In the genomic region with DNA sequence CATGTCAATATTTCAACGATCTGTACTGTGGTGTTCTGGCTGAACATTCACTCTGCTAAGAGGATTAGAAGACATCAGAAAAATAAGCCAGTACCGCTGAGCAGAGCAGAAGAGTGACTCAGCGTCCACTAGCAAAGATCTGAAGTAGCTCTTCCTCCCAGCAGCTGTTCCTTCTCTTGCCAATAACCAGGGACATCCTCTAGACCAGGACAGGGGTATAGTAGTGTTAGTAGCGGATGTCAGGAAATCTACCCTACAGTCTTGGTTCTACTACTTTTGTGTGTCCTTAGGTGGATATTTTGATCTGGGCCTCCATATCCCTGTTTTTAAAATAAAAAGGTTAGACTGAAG, we compare ENCODE assay signal across 11 cellular contexts.
DNase-seq lines count a peak whose midpoint lies in the region; ATAC-seq, FAIRE-seq and TF ChIP-seq lines count a peak whose summit lies in the region.
"Had no signal": no experiment of that assay in that cellular context is flagged by ENCODE, and none has a peak within 500 bp of the region (broad histone marks: within the 10 kb centered on the region; RNA-seq: fewer than 3 reads in every experiment).

No MANE protein-coding gene starts in this region.

- WGBS in gastroesophageal sphincter (ENCODE audit: low coverage in 1 of 2), 2 donors: 68 to 90% methylated on average over 3 to 4 of the region's 4 CpGs

- H3K4me3 Mint-ChIP-seq in Caco-2 (ENCODE audit: unreplicated experiment): no peak overlapping the region
- H3K4me3 Mint-ChIP-seq: natural killer cell had no signal

- no peak overlapping the region for H3K27ac Mint-ChIP-seq in Caco-2 (ENCODE audit: unreplicated experiment)

- intact Hi-C loops in Caco-2 (cut with micrococcal nuclease; ENCODE audit: unreplicated experiment): loop anchor here (2.0 to 10.0 kb wide), 3 partner anchors 208 to 334 kb away; no protein-coding TSS in a partner anchor

- no peaks in the 10 kb centered on the region for H3K9me3 Mint-ChIP-seq in Caco-2 (ENCODE audit: unreplicated experiment)
- H3K9me3 Mint-ChIP-seq: natural killer cell had no signal

- H3K27ac ChIP-seq in RWPE2 (ENCODE audit: poor library complexity, severe bottlenecking): peak overlapping the region; percentile 20
- H3K27ac ChIP-seq in gastroesophageal sphincter: no peak overlapping the region
- peak overlapping the region; percentile 14 for H3K27ac ChIP-seq in skeletal muscle tissue (ENCODE audit: low read depth, low read length)
- no peak overlapping the region for H3K27ac ChIP-seq in caudate nucleus (ENCODE audit: low read depth, low read length)
- H3K27ac ChIP-seq: tibial artery had no signal

- POLR2A ChIA-PET in Caco-2 (lab: Charles Lee): no interaction called here

- H3K27me3 ChIP-seq in RWPE2 (ENCODE audit: insufficient read depth, poor library complexity, severe bottlenecking): no peaks in the 10 kb centered on the region
- no peaks in the 10 kb centered on the region for H3K27me3 ChIP-seq in gastroesophageal sphincter
- no peaks in the 10 kb centered on the region for H3K27me3 ChIP-seq in skeletal muscle tissue (ENCODE audit: control insufficient read depth in 3 of 3, insufficient read depth in 3 of 3, low read length in 3 of 3)
- no peaks in the 10 kb centered on the region for H3K27me3 ChIP-seq in Caco-2 (replicated peaks; ENCODE audit: control insufficient read depth, insufficient read depth, low read length)
- H3K27me3 ChIP-seq: tibial artery had no signal

- H3K36me3 ChIP-seq in RWPE2 (ENCODE audit: low read depth): no peaks in the 10 kb centered on the region
- H3K36me3 ChIP-seq in gastroesophageal sphincter: no peaks in the 10 kb centered on the region
- no peaks in the 10 kb centered on the region for H3K36me3 ChIP-seq in skeletal muscle tissue (ENCODE audit: control insufficient read depth in 3 of 3, insufficient read depth in 3 of 3, low read length in 3 of 3)
- H3K36me3 ChIP-seq in Caco-2 (ENCODE audit: control insufficient read depth, insufficient read depth, low read length): no peaks in the 10 kb centered on the region
- H3K36me3 ChIP-seq: tibial artery had no signal

- ATAC-seq in RWPE2 (ENCODE audit: low read depth) (peak; percentile 53), gastroesophageal sphincter (peak; percentile 78)

- DNase-seq in NOMO-1 treated with DMSO at 0.1 percent for 48 hours (lab: John Stamatoyannopoulos, UW; ENCODE audit: unreplicated experiment) (peak; percentile 9), NOMO-1 treated with dmso at 0.1 percent for 144 hours (lab: John Stamatoyannopoulos, UW; ENCODE audit: unreplicated experiment) (no peak), RWPE2 (ENCODE audit: low spot score) (no peak), Caco-2 (no peak), caudate nucleus (lab: John Stamatoyannopoulos, UW) (no peak), GM19239 (ENCODE audit: insufficient read length, low spot score) (no peak)
- DNase-seq: natural killer cell had no signal

- H3K9me3 ChIP-seq in RWPE2 (ENCODE audit: severe bottlenecking) (no peaks in the 10 kb centered on the region), gastroesophageal sphincter (no peaks in the 10 kb centered on the region), skeletal muscle tissue (ENCODE audit: control insufficient read depth in 3 of 3, low read length in 3 of 3) (peaks cover 0 to 5% (median 0%) of the 10 kb centered on the region in 3 donors), Caco-2 (no peaks in the 10 kb centered on the region)
- H3K9me3 ChIP-seq: tibial artery had no signal

- FAIRE-seq in GM19239 (lab: Jason Lieb, UNC): no peak
- FAIRE-seq: A204.1 had no signal

- no peaks in the 10 kb centered on the region for H3K36me3 Mint-ChIP-seq in Caco-2 (ENCODE audit: insufficient read depth, unreplicated experiment)
- H3K36me3 Mint-ChIP-seq: natural killer cell had no signal

- BruUV-seq in Caco-2 (replicated peaks; lab: Mats Ljungman, UMichigan): no TSS peak

- H3K4me3 ChIP-seq in RWPE2 (ENCODE audit: severe bottlenecking) (no peak overlapping the region), gastroesophageal sphincter (no peak overlapping the region), skeletal muscle tissue (ENCODE audit: low read length in 3 of 3) (peak overlapping the region; percentile 13 to 48 (median 30)), Caco-2 (ENCODE audit: low read depth, low read length) (no peak overlapping the region)
- H3K4me3 ChIP-seq: tibial artery had no signal

- H3K9ac ChIP-seq in skeletal muscle tissue (ENCODE audit: low read depth in 1 of 3, low read length in 3 of 3): peak overlapping the region in 1 of 3 donors; percentile 0

- no peak for TF ChIP-seq CTCF in RWPE2 (IDR thresholded peaks at IDR 0.05; ENCODE audit: poor library complexity, severe bottlenecking)
- TF ChIP-seq CTCF in gastroesophageal sphincter (IDR thresholded peaks at IDR 0.05): no peak
- TF ChIP-seq CTCF in Caco-2 (IDR thresholded peaks at IDR 0.05; ENCODE audit: insufficient read depth in 1 of 2, low read depth in 1 of 2, low read length in 1 of 2, severe bottlenecking in 1 of 2, unreplicated experiment in 1 of 2): no peak

- TF ChIP-seq EP300 in gastroesophageal sphincter (IDR thresholded peaks at IDR 0.05): no peak

- no peaks in the 10 kb centered on the region for H3K4me1 Mint-ChIP-seq in Caco-2 (ENCODE audit: low read depth, unreplicated experiment)

- peaks cover 6% of the 10 kb centered on the region for H3K27me3 Mint-ChIP-seq in Caco-2 (ENCODE audit: insufficient read depth, unreplicated experiment)

- no peak for TF ChIP-seq POLR2A in gastroesophageal sphincter (IDR thresholded peaks at IDR 0.05)

- CTCF ChIA-PET in Caco-2 (lab: Charles Lee): no interaction called here

- peaks cover 13% of the 10 kb centered on the region for H3K4me1 ChIP-seq in RWPE2 (ENCODE audit: insufficient read depth, poor library complexity, severe bottlenecking)
- H3K4me1 ChIP-seq in gastroesophageal sphincter: peaks cover 0 to 9% (median 0%) of the 10 kb centered on the region in 3 donors
- H3K4me1 ChIP-seq in skeletal muscle tissue (ENCODE audit: control insufficient read depth in 3 of 3, insufficient read depth in 3 of 3, low read length in 3 of 3): peaks cover 3 to 7% (median 5%) of the 10 kb centered on the region in 3 donors
- H3K4me1 ChIP-seq in Caco-2: no peaks in the 10 kb centered on the region

Comparison
In these comparisons a context has a peak if more than half of its experiments do, and no peak if none do; other contexts are left out.
1. H3K27ac ChIP-seq: peak in RWPE2 (single experiment) and skeletal muscle tissue (single experiment); none in gastroesophageal sphincter (0 of 4) and caudate nucleus (single experiment).
2. H3K4me3 ChIP-seq: peak in skeletal muscle tissue (3 of 3); none in RWPE2 (single experiment), gastroesophageal sphincter (0 of 2) and Caco-2 (single experiment).